Comparison of ENCODE assay signal across 8 cellular contexts in the genomic region with DNA sequence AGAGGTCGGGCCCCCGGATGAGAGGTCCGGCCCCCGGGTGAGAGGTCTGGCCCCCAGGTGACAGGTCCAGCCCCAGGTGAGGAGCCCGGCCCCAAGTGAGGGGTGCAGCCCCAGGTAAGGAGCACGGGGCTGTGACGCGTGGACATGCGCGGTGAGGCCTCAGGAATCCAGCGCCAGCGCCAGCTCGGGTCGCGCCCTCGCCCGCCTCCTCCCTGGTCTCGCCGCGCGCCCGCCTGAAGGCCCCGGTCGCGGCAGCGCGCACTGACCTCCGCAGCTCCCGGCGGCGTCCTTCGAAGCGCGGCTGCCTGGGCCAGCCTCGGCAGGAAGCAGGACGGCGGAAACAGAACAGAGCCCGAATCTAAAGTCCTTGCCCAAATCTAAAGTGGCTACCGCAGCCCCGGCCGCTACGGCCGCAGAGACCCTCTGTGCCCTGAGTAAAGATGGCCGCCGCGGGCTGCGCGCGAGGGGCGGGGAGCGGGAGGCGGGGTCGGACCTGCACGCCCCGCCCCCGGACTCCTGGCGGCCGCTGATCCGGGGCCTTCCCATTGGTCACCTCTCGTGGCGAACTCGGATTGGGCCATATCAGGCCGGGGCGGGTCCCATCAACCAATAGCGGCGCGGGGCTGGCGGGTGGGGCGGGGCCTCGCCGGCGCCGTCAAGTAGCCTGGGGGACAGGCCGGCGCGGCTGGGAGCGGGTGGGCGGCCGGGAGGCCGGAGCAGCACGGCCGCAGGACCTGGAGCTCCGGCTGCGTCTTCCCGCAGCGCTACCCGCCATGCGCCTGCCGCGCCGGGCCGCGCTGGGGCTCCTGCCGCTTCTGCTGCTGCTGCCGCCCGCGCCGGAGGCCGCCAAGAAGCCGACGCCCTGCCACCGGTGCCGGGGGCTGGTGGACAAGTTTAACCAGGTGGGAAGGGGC. TPM values are rescaled to one million over a fixed set of nuclear protein-coding genes. Genes with fewer than 3 reads are reported as not detected.
A peak's percentile ranks its signal among the peaks of the same experiment; 100 is the strongest.
DNase-seq lines count a peak whose midpoint lies in the region; ATAC-seq and TF ChIP-seq lines count a peak whose summit lies in the region.

A gene (minus strand): TSS at position 442 of the 914 bp plus-strand sequence. CDS start 4,673 bp downstream, outside the sequence.
A gene with protein sequence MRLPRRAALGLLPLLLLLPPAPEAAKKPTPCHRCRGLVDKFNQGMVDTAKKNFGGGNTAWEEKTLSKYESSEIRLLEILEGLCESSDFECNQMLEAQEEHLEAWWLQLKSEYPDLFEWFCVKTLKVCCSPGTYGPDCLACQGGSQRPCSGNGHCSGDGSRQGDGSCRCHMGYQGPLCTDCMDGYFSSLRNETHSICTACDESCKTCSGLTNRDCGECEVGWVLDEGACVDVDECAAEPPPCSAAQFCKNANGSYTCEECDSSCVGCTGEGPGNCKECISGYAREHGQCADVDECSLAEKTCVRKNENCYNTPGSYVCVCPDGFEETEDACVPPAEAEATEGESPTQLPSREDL (plus strand): TSS at position 638 of the 914 bp plus-strand sequence. CDS start 136 bp downstream, at position 774.

- no peaks in the 10 kb centered on the region for H3K27me3 ChIP-seq in psoas muscle (ENCODE audit: insufficient read depth in 3 of 3, low read length in 2 of 3)

- H3K9me3 ChIP-seq in psoas muscle: no peaks in the 10 kb centered on the region

- H3K4me1 ChIP-seq in psoas muscle: peaks cover 12% of the 10 kb centered on the region
- H3K4me1 ChIP-seq in urinary bladder (ENCODE audit: insufficient read depth): peaks cover 2% of the 10 kb centered on the region

- peak within 1 kb of the TSS; percentile 91 for H3K4me3 ChIP-seq in psoas muscle
- H3K4me3 ChIP-seq in urinary bladder (ENCODE audit: low read depth, low read length): peak within 1 kb of the TSS; percentile 74

- intact Hi-C loops in left ventricle myocardium superior (cut with micrococcal nuclease): no loop called here
- intact Hi-C loops in psoas muscle (cut with DNase I): loop anchor here (2.0 to 10.0 kb wide), 2 partner anchors 63 kb away; a partner anchor contains a TSS

- TF ChIP-seq CTCF in psoas muscle (IDR thresholded peaks at IDR 0.05): no peak

- ATAC-seq in GM18499 (IDR thresholded peaks at IDR 0.05; ENCODE audit: insufficient read depth, unreplicated experiment): peak; percentile 52
- ATAC-seq in HG02885 (IDR thresholded peaks at IDR 0.05; ENCODE audit: poor library complexity, unreplicated experiment): peak; percentile 96
- ATAC-seq in left ventricle myocardium superior: peak; percentile 98
- peak; percentile 98 to 99 (median 98) for ATAC-seq in psoas muscle

- peak within 1 kb of the TSS; percentile 97 for H3K27ac ChIP-seq in angular gyrus (ENCODE audit: low read depth, low read length)
- H3K27ac ChIP-seq in psoas muscle: peak within 1 kb of the TSS; percentile 95
- H3K27ac ChIP-seq in urinary bladder (ENCODE audit: low read depth): peak within 1 kb of the TSS; percentile 96

- whole genome bisulfite sequencing in psoas muscle, 3 donors: 0 to 2% (median 0%) methylated on average over 55 to 103 of the region's 103 CpGs
- WGBS in urinary bladder: under 1% methylated on average over 103 of the region's 103 CpGs

- DNase-seq in NCI-H1694 treated with DMSO at 0.1 percent for 48 hours (lab: John Stamatoyannopoulos, UW) (peak; percentile 91), T-helper 2 cell (peak; percentile 91 to 97 (median 95)), left ventricle myocardium superior (peak; percentile 99), psoas muscle (peak; percentile 99)

- H3K36me3 ChIP-seq in psoas muscle (ENCODE audit: insufficient read depth in 1 of 2, low read depth in 1 of 2): peaks cover 5 to 31% of the 10 kb centered on the region in 2 donors
- H3K36me3 ChIP-seq in urinary bladder (ENCODE audit: insufficient read depth): no peaks in the 10 kb centered on the region

RNA-seq across cellular contexts. Expression of the first gene that starts in this region (rescaled TPM):
- total RNA-seq in left ventricle myocardium superior (16.2 TPM), psoas muscle (10 to 100 TPM in 2 of 4 donors, 1 to 10 TPM in 2; 6.5 to 10.8 (median 8.7) TPM), urinary bladder (20.4 TPM)
- polyA plus RNA-seq in psoas muscle (10 to 100 TPM in 1 of 3 donors, 1 to 10 TPM in 2; 8.0 to 11.0 (median 8.2) TPM), urinary bladder (18.5 TPM)

RNA-seq across cellular contexts. Expression of the second gene that starts in this region (rescaled TPM):
- total RNA-seq in left ventricle myocardium superior (27.4 TPM), psoas muscle (10 to 100 TPM in 3 of 4 donors, 1 to 10 TPM in 1; 9.9 to 14.0 (median 11.5) TPM), urinary bladder (19.3 TPM)
- polyA plus RNA-seq in psoas muscle (10 to 100 TPM in 2 of 3 donors, 1 to 10 TPM in 1; 8.8 to 14.1 (median 11.6) TPM), urinary bladder (37.3 TPM)

Comparison
In these comparisons a context has a peak if more than half of its experiments do, and no peak if none do; other contexts are left out.
1. Peak in every context shown above with its lines: DNase-seq, ATAC-seq, H3K4me3 ChIP-seq and H3K27ac ChIP-seq.